In genomic region chr2:172066394-172066863, GRCh38 we compare ENCODE assay signal across 18 cellular contexts. TPM values are rescaled to one million over a fixed set of nuclear protein-coding genes. Genes with fewer than 3 reads are reported as not detected.
"Had no signal": no experiment of that assay in that cellular context is flagged by ENCODE, and none has a peak within 500 bp of the region (broad histone marks: within the 10 kb centered on the region; RNA-seq: fewer than 3 reads in every experiment).

No MANE protein-coding gene starts in this region.

- H3K27ac ChIP-seq: coronary artery, heart left ventricle, thoracic aorta had no signal

- H3K4me1 ChIP-seq: heart left ventricle had no signal

- FAIRE-seq: endothelial cell of umbilical vein had no signal

- H3K9me3 ChIP-seq: heart left ventricle, thoracic aorta had no signal

- H3K36me3 ChIP-seq: thoracic aorta had no signal

- DNase-seq: activated CD4-positive, alpha-beta T cell treated with anti-CD3 and anti-CD28 coated beads, Interleukin-2, amount 10 ng/mL, durations not matched to agents 7 days and 5 days; activated CD4-positive, CD25-positive, alpha-beta regulatory T cell; activated CD8-positive, alpha-beta memory T cell treated with anti-CD3 and anti-CD28 coated beads for 24 hours; activated naive CD4-positive, alpha-beta T cell treated with anti-CD3 and anti-CD28 coated beads, Interleukin-2, amount 10 ng/mL, durations not matched to agents 7 days and 5 days; effector CD4-positive, alpha-beta T cell; foreskin melanocyte; heart left ventricle; nephron progenitor cell; stimulated activated CD4-positive, alpha-beta T cell treated with anti-CD3 and anti-CD28 coated beads, Interleukin-12 subunit alpha, Interleukin-12 subunit beta, amount 100 ng/mL, for 4 hours; stimulated activated CD4-positive, alpha-beta T cell treated with anti-CD3 and anti-CD28 coated beads, Interleukin-4, amount 100 ng/mL, for 1 hour; stimulated activated naive CD8-positive, alpha-beta T cell treated with anti-CD3 and anti-CD28 coated beads, Interleukin-15, amount 100 ng/mL, for 72 hours; T1000 had no signal

- H3K27me3 ChIP-seq: heart left ventricle had no signal

- ATAC-seq: heart left ventricle; left lobe of liver; stimulated activated naive CD8-positive, alpha-beta T cell treated with anti-CD3 and anti-CD28 coated beads, Interleukin-15, amount 100 ng/mL, for 72 hours had no signal

- H3K4me3 ChIP-seq: coronary artery, heart left ventricle, thoracic aorta had no signal

RNA-seq across cellular contexts. Expression of gene DLX1, which starts 18.9 kb away (rescaled TPM):
- total RNA-seq: activated CD4-positive, alpha-beta T cell treated with anti-CD3 and anti-CD28 coated beads, Interleukin-2, amount 10 ng/mL, durations not matched to agents 7 days and 5 days; cardiac septum; endothelial cell of umbilical vein; left lobe of liver; ureter had no signal

RNA-seq across cellular contexts. Expression of gene DLX2, which starts 36.3 kb away (rescaled TPM):
- total RNA-seq: activated CD4-positive, alpha-beta T cell treated with anti-CD3 and anti-CD28 coated beads, Interleukin-2, amount 10 ng/mL, durations not matched to agents 7 days and 5 days; cardiac septum; endothelial cell of umbilical vein; heart left ventricle; left lobe of liver; ureter had no signal
- polyA plus RNA-seq: endothelial cell of umbilical vein, heart left ventricle had no signal
